In genomic region chr6:63887011-63887751, GRCh38 we compare ENCODE assay signal across 31 cellular contexts.
"Had no signal": no experiment of that assay in that cellular context is flagged by ENCODE, and none has a peak within 500 bp of the region (broad histone marks: within the 10 kb centered on the region; RNA-seq: fewer than 3 reads in every experiment).

No MANE protein-coding gene starts in this region.

- H3K4me3 Mint-ChIP-seq: activated CD4-positive, alpha-beta memory T cell treated with anti-CD3 and anti-CD28 coated beads for 36 hours; activated CD4-positive, alpha-beta T cell treated with anti-CD3 and anti-CD28 coated beads, Interleukin-2, amount 10 ng/mL, durations not matched to agents 24 days and 14 days; activated naive CD8-positive, alpha-beta T cell; activated T-cell treated with anti-CD3 and anti-CD28 coated beads, Interleukin-2, amount 50 U/mL, for 24 hours; mesothelial cell of epicardium; naive B cell; nephron progenitor cell; stimulated activated naive CD8-positive, alpha-beta T cell treated with anti-CD3 and anti-CD28 coated beads, Interleukin-15, Interleukin-2, amounts not matched to agents 100 ng/mL and 50 ng/mL, for 24 hours; type B pancreatic cell had no signal

- H3K4me3 ChIP-seq: body of pancreas, esophagus squamous epithelium, heart right ventricle, ovary, prostate gland, skin epidermis, uterus had no signal

- H3K4me1 Mint-ChIP-seq: activated CD4-positive, alpha-beta T cell treated with anti-CD3 and anti-CD28 coated beads, Interleukin-2, amount 10 ng/mL, durations not matched to agents 24 days and 14 days; nephron progenitor cell had no signal

- H3K4me1 ChIP-seq: body of pancreas, esophagus squamous epithelium, heart right ventricle, prostate gland, uterus had no signal

- DNase-seq: activated CD4-positive, alpha-beta memory T cell treated with anti-CD3 and anti-CD28 coated beads for 36 hours; activated CD4-positive, alpha-beta T cell treated with anti-CD3 and anti-CD28 coated beads, Interleukin-2, amount 10 ng/mL, durations not matched to agents 24 days and 14 days; activated CD4-positive, CD25-positive, alpha-beta regulatory T cell treated with anti-CD3 and anti-CD28 coated beads, Interleukin-2, amount 50 U/mL, for 72 hours; activated CD8-positive, alpha-beta memory T cell treated with anti-CD3 and anti-CD28 coated beads, Interleukin-2, amount 50 U/mL, for 4 hours; activated naive CD4-positive, alpha-beta T cell; activated T-cell treated with anti-CD3 and anti-CD28 coated beads, Interleukin-2, amount 50 U/mL, for 24 hours; anterior cingulate cortex; body of pancreas; dermis blood vessel endothelial cell; effector CD4-positive, alpha-beta T cell; esophagus squamous epithelium; foreskin melanocyte; heart right ventricle; naive B cell; nephron progenitor cell; ovary; retina; stimulated activated CD4-positive, alpha-beta T cell treated with anti-CD3 and anti-CD28 coated beads, Interleukin-12 subunit alpha, Interleukin-12 subunit beta, amount 100 ng/mL, for 4 hours; stimulated activated CD4-positive, alpha-beta T cell treated with anti-CD3 and anti-CD28 coated beads, Interleukin-4, amount 100 ng/mL, for 1 hour; uterus had no signal

- FAIRE-seq: colon, endometrium had no signal

- H3K36me3 ChIP-seq: esophagus squamous epithelium, heart right ventricle, ovary, prostate gland, uterus had no signal

- ATAC-seq: body of pancreas, heart right ventricle, sciatic nerve had no signal

- H3K9me3 ChIP-seq: body of pancreas, esophagus squamous epithelium, ovary, prostate gland, uterus had no signal

- H3K27ac ChIP-seq: body of pancreas, epithelial cell of prostate, esophagus squamous epithelium, heart right ventricle, ovary, prostate gland, skin epidermis, uterus had no signal

- H3K9me3 Mint-ChIP-seq: activated CD4-positive, alpha-beta memory T cell treated with anti-CD3 and anti-CD28 coated beads for 36 hours; activated T-cell treated with anti-CD3 and anti-CD28 coated beads, Interleukin-2, amount 50 U/mL, for 24 hours; activated T-helper 2 cell treated with anti-CD3 and anti-CD28 coated beads, Interferon-gamma antibody, Interleukin-2, Interleukin-4, amounts not matched to agents 10 μg/mL and 5 μg/mL and 100 μg/mL, durations not matched to agents 14 hours and 24 hours and 36 hours; type B pancreatic cell had no signal

- H3K27me3 Mint-ChIP-seq: activated CD4-positive, alpha-beta T cell treated with anti-CD3 and anti-CD28 coated beads, Interleukin-2, amount 10 ng/mL, durations not matched to agents 24 days and 14 days; naive B cell; type B pancreatic cell had no signal

- H3K36me3 Mint-ChIP-seq: activated CD4-positive, alpha-beta memory T cell treated with anti-CD3 and anti-CD28 coated beads for 36 hours; activated naive CD8-positive, alpha-beta T cell; mesothelial cell of epicardium; naive B cell; type B pancreatic cell had no signal

- H3K27me3 ChIP-seq: body of pancreas, esophagus squamous epithelium, heart right ventricle, ovary, uterus had no signal
